8 cellular contexts compared by ENCODE assay signal in genomic region chr16:10941127-10941933, GRCh38. TPM values are rescaled to one million over a fixed set of nuclear protein-coding genes. Genes with fewer than 3 reads are reported as not detected.
DNase-seq lines count a peak whose midpoint lies in the region; ATAC-seq and TF ChIP-seq lines count a peak whose summit lies in the region.

No MANE protein-coding gene starts in this region.

- peaks cover 16% of the 10 kb centered on the region for H3K36me3 ChIP-seq in WERI-Rb-1
- H3K36me3 ChIP-seq in right atrium auricular region: no peaks in the 10 kb centered on the region

- H3K27me3 ChIP-seq in WERI-Rb-1 (ENCODE audit: insufficient read depth, low read depth, severe bottlenecking) (no peaks in the 10 kb centered on the region), right atrium auricular region (no peaks in the 10 kb centered on the region)

- H3K27ac ChIP-seq in WERI-Rb-1 (no peak overlapping the region), right atrium auricular region (peak overlapping the region; percentile 94 to 95), skin epidermis (peak overlapping the region; percentile 17 to 94 (median 85))

- no peak for TF ChIP-seq CTCF in WERI-Rb-1 (IDR thresholded peaks at IDR 0.05; ENCODE audit: low read depth, low read length)
- TF ChIP-seq CTCF in right atrium auricular region (IDR thresholded peaks at IDR 0.05): no peak

- ATAC-seq in GM21360 (IDR thresholded peaks at IDR 0.05; ENCODE audit: unreplicated experiment): no peak

- H3K9me3 ChIP-seq in WERI-Rb-1 (ENCODE audit: severe bottlenecking) (no peaks in the 10 kb centered on the region), right atrium auricular region (no peaks in the 10 kb centered on the region)

- H3K4me3 ChIP-seq in WERI-Rb-1 (ENCODE audit: low read depth, low read length) (peak overlapping the region; percentile 61), right atrium auricular region (peak overlapping the region; percentile 87 to 96), skin epidermis (peak overlapping the region; percentile 66 to 94 (median 79))

- peak; percentile 70 for DNase-seq in activated CD8-positive, alpha-beta memory T cell treated with anti-CD3 and anti-CD28 coated beads for 24 hours
- no peak for DNase-seq in activated CD8-positive, alpha-beta memory T cell treated with anti-CD3 and anti-CD28 coated beads, Interleukin-2, amount 50 U/mL, for 4 hours
- DNase-seq in WERI-Rb-1: no peak
- DNase-seq in right atrium auricular region (ENCODE audit: low spot score): no peak
- no peak for DNase-seq in iPS-NIHi11 (ENCODE audit: low spot score)
- no peak for DNase-seq in NCI-H2107 treated with DMSO at 0.1 percent for 48 hours (lab: John Stamatoyannopoulos, UW; ENCODE audit: unreplicated experiment)

- peaks cover 0 to 84% of the 10 kb centered on the region in 2 donors for H3K4me1 ChIP-seq in right atrium auricular region

RNA-seq across cellular contexts. Expression of gene DEXI, which starts 0.9 kb away (rescaled TPM):
- total RNA-seq in right atrium auricular region: 100 to 1,000 TPM; 129 to 164 TPM

RNA-seq across cellular contexts. Expression of gene CLEC16A, which starts 3.0 kb away (rescaled TPM):
- 10 to 100 TPM; 24.1 to 49.0 TPM for total RNA-seq in right atrium auricular region
